9 cellular contexts compared by ENCODE assay signal in genomic region chr7:90210925-90211324, GRCh38. TPM values are rescaled to one million over a fixed set of nuclear protein-coding genes. Genes with fewer than 3 reads are reported as not detected.
DNase-seq lines count a peak whose midpoint lies in the region; ATAC-seq, FAIRE-seq and TF ChIP-seq lines count a peak whose summit lies in the region.
"Had no signal": no experiment of that assay in that cellular context is flagged by ENCODE, and none has a peak within 500 bp of the region (broad histone marks: within the 10 kb centered on the region; RNA-seq: fewer than 3 reads in every experiment).

No MANE protein-coding gene starts in this region.

- no peak overlapping the region for H3K4ac ChIP-seq in IMR-90 (ENCODE audit: low read depth, low read length)

- no peak overlapping the region for H2BK20ac ChIP-seq in IMR-90 (ENCODE audit: low read depth, low read length)

- CTCF ChIA-PET in A549 (lab: Yijun Ruan, JAX): interaction anchor here (0.7 to 3.3 kb wide), 26 partner anchors 9 to 217 kb away, joined by 3 to 38 read pairs (median 6); partner anchors contain the start of genes CFAP69 and STEAP1
- CTCF ChIA-PET in IMR-90 (lab: Yijun Ruan, JAX): interaction anchor here (0.6 to 1.4 kb wide), 15 partner anchors 9 to 579 kb away, joined by 3 to 6 read pairs (median 3); no protein-coding TSS in a partner anchor

- H4K91ac ChIP-seq in IMR-90 (ENCODE audit: insufficient read depth, low read depth, low read length): no peak overlapping the region

- peak overlapping the region; percentile 83 for H3K4me2 ChIP-seq in A549
- peak overlapping the region; percentile 88 for H3K4me2 ChIP-seq in IMR-90 (ENCODE audit: low read depth, low read length)

- H3K9me3 ChIP-seq in A549 (no peaks in the 10 kb centered on the region), IMR-90 (ENCODE audit: control insufficient read depth, insufficient read depth, low read length) (no peaks in the 10 kb centered on the region), duodenal mucosa (ENCODE audit: control insufficient read depth in 1 of 2, low read length in 2 of 2) (no peaks in the 10 kb centered on the region), mucosa of stomach (ENCODE audit: control insufficient read depth, low read length) (no peaks in the 10 kb centered on the region), BE2C (no peaks in the 10 kb centered on the region)

- H3K23ac ChIP-seq in IMR-90 (ENCODE audit: low read depth, low read length): no peak overlapping the region

- no peak overlapping the region for H2BK5ac ChIP-seq in IMR-90 (ENCODE audit: low read depth, low read length, poor library complexity, severe bottlenecking)

- peak overlapping the region; percentile 74 for H3K4me3 ChIP-seq in A549
- H3K4me3 ChIP-seq in IMR-90 (ENCODE audit: insufficient read depth, low read depth, low read length): peak overlapping the region; percentile 56
- peak overlapping the region; percentile 67 to 82 for H3K4me3 ChIP-seq in duodenal mucosa (ENCODE audit: low read depth in 1 of 2, low read length in 2 of 2)
- peak overlapping the region; percentile 75 for H3K4me3 ChIP-seq in mucosa of stomach (ENCODE audit: low read length)
- no peak overlapping the region for H3K4me3 ChIP-seq in BE2C (ENCODE audit: low read depth, low read length)

- intact Hi-C loops in IMR-90 (cut with micrococcal nuclease): loop anchor here (2.0 kb wide), 1 partner anchor 56 kb away; the partner anchor contains the start of gene STEAP1

- H3K4me1 ChIP-seq in A549 (peaks cover 13% of the 10 kb centered on the region; the same call in 1 of the 3 replicates), IMR-90 (ENCODE audit: control insufficient read depth, insufficient read depth, low read length) (no peaks in the 10 kb centered on the region), duodenal mucosa (ENCODE audit: control insufficient read depth in 1 of 2, insufficient read depth in 2 of 2, low read length in 2 of 2) (peaks cover 5 to 19% of the 10 kb centered on the region in 2 donors), mucosa of stomach (ENCODE audit: control insufficient read depth, insufficient read depth, low read length) (peaks cover 16% of the 10 kb centered on the region), BE2C (no peaks in the 10 kb centered on the region)

- TF ChIP-seq POLR2A in A549 (IDR thresholded peaks at IDR 0.05; ENCODE audit: low read length) (no peak), IMR-90 (IDR thresholded peaks at IDR 0.05; ENCODE audit: low read depth, low read length) (no peak)

- H3K9ac ChIP-seq in IMR-90 (ENCODE audit: low read depth, low read length): peak overlapping the region; percentile 58
- H3K9ac ChIP-seq in duodenal mucosa (ENCODE audit: low read depth in 1 of 2, low read length in 2 of 2): peak overlapping the region; percentile 78 to 86
- H3K9ac ChIP-seq in mucosa of stomach (ENCODE audit: low read length): peak overlapping the region; percentile 100

- in situ Hi-C loops in IMR-90 (cut with MboI; ENCODE audit: low sequenced_read_pairs): no loop called here

- no peak overlapping the region for H2AK9ac ChIP-seq in IMR-90 (replicated peaks; ENCODE audit: low read depth, low read length, poor library complexity)

- POLR2A ChIA-PET in A549 (lab: Yijun Ruan, JAX) (interaction anchor here (0.6 to 2.0 kb wide), 13 partner anchors 11 to 193 kb away, joined by 3 to 20 read pairs (median 4); partner anchors contain the start of genes CFAP69, CLDN12 and STEAP1), IMR-90 (lab: Charles Lee; ENCODE audit: unreplicated experiment) (no interaction called here)

- peak overlapping the region; percentile 24 to 31; a peak in 2 of 4 replicates for H4K8ac ChIP-seq in IMR-90 (ENCODE audit: low read depth in 2 of 2, low read length in 2 of 2)

- H2AK5ac ChIP-seq in IMR-90 (ENCODE audit: low read depth, low read length): no peak overlapping the region

- H2AFZ ChIP-seq in IMR-90 (replicated peaks; ENCODE audit: low read length, poor library complexity): peak overlapping the region; percentile 87

- no peak for FAIRE-seq in A549 (lab: Jason Lieb, UNC)
- FAIRE-seq: G401.6 had no signal

- no peak overlapping the region; the same call in 1 of the 2 replicates for H3K14ac ChIP-seq in IMR-90 (replicated peaks; ENCODE audit: low read depth, low read length)

- H2BK120ac ChIP-seq in IMR-90 (ENCODE audit: low read depth, low read length): no peak overlapping the region

- H3K36me3 ChIP-seq in IMR-90 (ENCODE audit: control insufficient read depth, insufficient read depth, low read length) (no peaks in the 10 kb centered on the region), duodenal mucosa (ENCODE audit: control insufficient read depth in 1 of 2, insufficient read depth in 2 of 2, low read length in 2 of 2) (no peaks in the 10 kb centered on the region), mucosa of stomach (ENCODE audit: control insufficient read depth, insufficient read depth, low read length) (no peaks in the 10 kb centered on the region), BE2C (no peaks in the 10 kb centered on the region)

- no peak overlapping the region for H3K18ac ChIP-seq in IMR-90 (ENCODE audit: low read depth, low read length)

- no peaks in the 10 kb centered on the region for H4K20me1 ChIP-seq in IMR-90 (ENCODE audit: insufficient read depth, low read length)

- no peak for DNase-seq in A549 (ENCODE audit: low read depth in 1 of 2, low spot score in 1 of 2)
- no peak for DNase-seq in IMR-90
- DNase-seq in BE2C: no peak
- DNase-seq in stimulated activated CD4-positive, alpha-beta T cell treated with anti-CD3 and anti-CD28 coated beads, Interleukin-2, amount 100 ng/mL, for 48 hours: no peak

- no TSS peak for BruUV-seq in IMR-90 (replicated peaks; lab: Mats Ljungman, UMichigan)

- dilution Hi-C loops in IMR-90 (cut with HindIII; ENCODE audit: low sequenced_read_pairs, unreplicated experiment): no loop called here

- TF ChIP-seq CTCF in A549 (IDR thresholded peaks at IDR 0.05) (no peak), IMR-90 (conservative IDR thresholded peaks at IDR 0.05; ENCODE audit: low read depth, low read length) (no peak), BE2C (IDR thresholded peaks at IDR 0.05; ENCODE audit: low read depth, low read length) (no peak)

- no peak for TF ChIP-seq EP300 in A549 (IDR thresholded peaks at IDR 0.05)

- WGBS in A549 (ENCODE audit: missing lambda C conversion rate): 16% methylated on average over 11 of the region's 11 CpGs
- WGBS in IMR-90 (ENCODE audit: extremely low coverage in 2 of 2, insufficient read length in 1 of 2), 2 experiments: 20% methylated on average over 1 of the region's 11 CpGs; no CpG with 5 or more reads in 1 of the 2 experiments

- H3K9me1 ChIP-seq in IMR-90 (ENCODE audit: insufficient read depth, low read length): no peaks in the 10 kb centered on the region

- TF ChIP-seq RAD21 in A549 (conservative IDR thresholded peaks at IDR 0.05 in 1 of 2, IDR thresholded peaks at IDR 0.05 in 1 of 2): no peak
- no peak for TF ChIP-seq RAD21 in IMR-90 (IDR thresholded peaks at IDR 0.05; ENCODE audit: low read length)

- H3K27ac ChIP-seq in A549 (peak overlapping the region; percentile 95 to 97), IMR-90 (ENCODE audit: insufficient read depth, low read length) (peak overlapping the region; percentile 48), duodenal mucosa (ENCODE audit: low read depth, low read length) (peak overlapping the region; percentile 71)

- H3K27me3 ChIP-seq in IMR-90 (ENCODE audit: control insufficient read depth, insufficient read depth, low read length) (no peaks in the 10 kb centered on the region), duodenal mucosa (ENCODE audit: control insufficient read depth in 1 of 2, insufficient read depth in 2 of 2, low read length in 2 of 2) (no peaks in the 10 kb centered on the region), mucosa of stomach (ENCODE audit: control insufficient read depth, insufficient read depth, low read length) (no peaks in the 10 kb centered on the region), BE2C (peaks cover 31% of the 10 kb centered on the region)

- ATAC-seq in A549 (peak; percentile 17 to 21; a peak in 4 of 6 replicates), IMR-90 (ENCODE audit: low read depth) (no peak; the same call in 1 of the 2 replicates), GM19328 (IDR thresholded peaks at IDR 0.05; ENCODE audit: unreplicated experiment) (no peak), GM21447 (IDR thresholded peaks at IDR 0.05; ENCODE audit: unreplicated experiment) (no peak)

- H3K79me1 ChIP-seq in IMR-90 (ENCODE audit: low read depth in 1 of 2, low read length in 2 of 2): no peaks in the 10 kb centered on the region

- H3K56ac ChIP-seq in IMR-90 (ENCODE audit: extremely low read depth, insufficient read depth, low read length): 0 out of 2 replicates have a peak overlapping the region, but pooled peaks have one; percentile 35

- H4K5ac ChIP-seq in IMR-90 (ENCODE audit: low read depth, low read length): 0 out of 2 replicates have a peak overlapping the region, but pooled peaks have one; percentile 22

- no peak overlapping the region for H2BK15ac ChIP-seq in IMR-90 (ENCODE audit: low read depth, low read length)

RNA-seq across cellular contexts. Expression of gene STEAP2, which starts 0.6 kb away (rescaled TPM):
- polyA plus RNA-seq in A549 (2011; rRNA removed): 49.2 and 51.9 TPM in 2 replicates
- 2.6 and 3.0 TPM in 2 replicates for polyA plus RNA-seq in A549 (2012; cell fraction: cytosol; rRNA removed)
- 3.4 and 4.9 TPM in 2 replicates for polyA plus RNA-seq in A549 (2012; cell fraction: nucleus; rRNA removed)
- polyA plus RNA-seq in A549 (2017; fragmentation: RNase III; extraction: RNeasy Plus Mini Kit Qiagen cat#74134 plus additional on column Dnase treatment): 5.1 to 6.4 TPM (median 6.0 TPM) in 3 replicates
- polyA minus RNA-seq in A549 (2011; rRNA and poly(A)+ RNA removed): 23.6 and 23.8 TPM in 2 replicates
- total RNA-seq in IMR-90 (2012; rRNA removed): 3.9 and 4.2 TPM in 2 replicates
- polyA plus RNA-seq in IMR-90 (2012; rRNA removed): 1.7 and 1.8 TPM in 2 replicates
- 0.45 and 0.51 TPM in 2 replicates for polyA plus RNA-seq in IMR-90 (2012; cell fraction: cytosol; rRNA removed)
- polyA plus RNA-seq in IMR-90 (2012; cell fraction: nucleus; rRNA removed; ENCODE audit: low replicate concordance): 0.67 and 4.7 TPM in 2 replicates
- polyA plus RNA-seq in BE2C (2012; ENCODE audit: insufficient read depth, insufficient read length, low read depth): not detected

RNA-seq across cellular contexts. Expression of gene CFAP69, which starts 34.0 kb away (rescaled TPM):
- polyA plus RNA-seq in A549 (2011; rRNA removed) (5.2 and 6.1 TPM in 2 replicates), A549 (2017; fragmentation: RNase III; extraction: RNeasy Plus Mini Kit Qiagen cat#74134 plus additional on column Dnase treatment) (1.6 to 1.9 TPM (median 1.6 TPM) in 3 replicates), IMR-90 (2012; rRNA removed) (0.50 and 0.86 TPM in 2 replicates)
- polyA plus RNA-seq in A549 (2012; cell fraction: cytosol; rRNA removed): 0.89 and 0.92 TPM in 2 replicates
- polyA plus RNA-seq in A549 (2012; cell fraction: nucleus; rRNA removed): 1.8 TPM in 2 replicates
- 2.2 and 5.1 TPM in 2 replicates for polyA minus RNA-seq in A549 (2011; rRNA and poly(A)+ RNA removed)
- total RNA-seq in IMR-90 (2012; rRNA removed): 0.72 and 1.7 TPM in 2 replicates
- polyA plus RNA-seq in IMR-90 (2012; cell fraction: cytosol; rRNA removed): 0.13 and 0.74 TPM in 2 replicates
- 1.3 and 2.8 TPM in 2 replicates for polyA plus RNA-seq in IMR-90 (2012; cell fraction: nucleus; rRNA removed; ENCODE audit: low replicate concordance)
- polyA plus RNA-seq in BE2C (2012; ENCODE audit: insufficient read depth, insufficient read length, low read depth): not detected

RNA-seq across cellular contexts. Expression of gene STEAP1, which starts 56.7 kb away (rescaled TPM):
- polyA plus RNA-seq in A549 (2011; rRNA removed): 76.2 and 81.3 TPM in 2 replicates
- polyA plus RNA-seq in A549 (2012; cell fraction: cytosol; rRNA removed): 7.8 and 10.3 TPM in 2 replicates
- polyA plus RNA-seq in A549 (2012; cell fraction: nucleus; rRNA removed): 3.8 and 5.7 TPM in 2 replicates
- 15.7 to 21.0 TPM (median 20.3 TPM) in 3 replicates for polyA plus RNA-seq in A549 (2017; fragmentation: RNase III; extraction: RNeasy Plus Mini Kit Qiagen cat#74134 plus additional on column Dnase treatment)
- polyA minus RNA-seq in A549 (2011; rRNA and poly(A)+ RNA removed): 8.3 and 9.6 TPM in 2 replicates
- 3.9 and 5.8 TPM in 2 replicates for total RNA-seq in IMR-90 (2012; rRNA removed)
- 5.2 and 5.5 TPM in 2 replicates for polyA plus RNA-seq in IMR-90 (2012; rRNA removed)
- 0.87 and 1.1 TPM in 2 replicates for polyA plus RNA-seq in IMR-90 (2012; cell fraction: cytosol; rRNA removed)
- 0.49 and 2.9 TPM in 2 replicates for polyA plus RNA-seq in IMR-90 (2012; cell fraction: nucleus; rRNA removed; ENCODE audit: low replicate concordance)
- polyA plus RNA-seq in BE2C (2012; ENCODE audit: insufficient read depth, insufficient read length, low read depth): not detected

Comparison
In these comparisons a context has a peak if more than half of its experiments do, and no peak if none do; other contexts are left out.
1. ATAC-seq: peak in A549 (2 of 2); none in IMR-90 (single experiment), GM19328 (single experiment) and GM21447 (single experiment).
2. Peak in every context shown above with its lines, with median percentiles within 50 percentile points of each other: H3K27ac ChIP-seq and H3K9ac ChIP-seq.